Comparison of ENCODE assay signal across 30 cellular contexts in genomic region chr3:32062950-32063582, GRCh38.
"Had no signal": no experiment of that assay in that cellular context is flagged by ENCODE, and none has a peak within 500 bp of the region (broad histone marks: within the 10 kb centered on the region; RNA-seq: fewer than 3 reads in every experiment).

No MANE protein-coding gene starts in this region.

- H3K4me1 ChIP-seq: left lung, pancreas, prostate gland, spleen, suprapubic skin, tibial artery, upper lobe of right lung had no signal

- H3K4me3 ChIP-seq: left lung, lung, pancreas, prostate gland, skin epidermis, spleen, suprapubic skin, thoracic aorta, tibial artery, upper lobe of right lung had no signal

- FAIRE-seq: keratinocyte, pancreas, urothelium cell line had no signal

- H3K36me3 ChIP-seq: left lung, pancreas, prostate gland, spleen, suprapubic skin, thoracic aorta, tibial artery, upper lobe of right lung had no signal

- H3K27ac Mint-ChIP-seq: mesothelial cell of epicardium; natural killer cell treated with Interleukin-12 subunit alpha and Interleukin-12 subunit beta and Interleukin-15 and Interleukin-18, amount 100 ng/mL, for 72 hours; stimulated activated effector memory CD8-positive, alpha-beta T cell treated with anti-CD3 and anti-CD28 coated beads, Interleukin-12 subunit alpha, Interleukin-12 subunit beta, amount 100 ng/mL, for 72 hours; stimulated activated naive CD8-positive, alpha-beta T cell treated with anti-CD3 and anti-CD28 coated beads, Interleukin-15, Interleukin-2, amounts not matched to agents 100 ng/mL and 50 ng/mL, for 24 hours had no signal

- H3K27ac ChIP-seq: left lung, pancreas, prostate gland, skin epidermis, spleen, suprapubic skin, thoracic aorta, tibial artery, upper lobe of right lung had no signal

- H3K27me3 ChIP-seq: left lung, pancreas, spleen, suprapubic skin, tibial artery, upper lobe of right lung had no signal

- H3K9me3 Mint-ChIP-seq: natural killer cell treated with Interleukin-12 subunit alpha and Interleukin-12 subunit beta and Interleukin-15 and Interleukin-18, amount 100 ng/mL, for 72 hours; stimulated activated effector memory CD8-positive, alpha-beta T cell treated with anti-CD3 and anti-CD28 coated beads, Interleukin-12 subunit alpha, Interleukin-12 subunit beta, amount 100 ng/mL, for 72 hours; stimulated activated naive CD8-positive, alpha-beta T cell treated with anti-CD3 and anti-CD28 coated beads, Interleukin-15, Interleukin-2, amounts not matched to agents 100 ng/mL and 50 ng/mL, for 24 hours had no signal

- H3K36me3 Mint-ChIP-seq: mesothelial cell of epicardium; natural killer cell treated with Interleukin-12 subunit alpha and Interleukin-12 subunit beta and Interleukin-15 and Interleukin-18, amount 100 ng/mL, for 72 hours; stimulated activated effector memory CD8-positive, alpha-beta T cell treated with anti-CD3 and anti-CD28 coated beads, Interleukin-12 subunit alpha, Interleukin-12 subunit beta, amount 100 ng/mL, for 72 hours had no signal

- ATAC-seq: left cardiac atrium; left lung; naive thymus-derived CD4-positive, alpha-beta T cell; natural killer cell treated with Interleukin-12 subunit alpha and Interleukin-12 subunit beta and Interleukin-15 and Interleukin-18, amount 100 ng/mL, for 72 hours; pancreas; right cardiac atrium; sciatic nerve; stimulated activated effector memory CD8-positive, alpha-beta T cell treated with anti-CD3 and anti-CD28 coated beads, Interleukin-12 subunit alpha, Interleukin-12 subunit beta, amount 100 ng/mL, for 72 hours; upper lobe of right lung had no signal

- H3K9me3 ChIP-seq: left lung, pancreas, prostate gland, spleen, suprapubic skin, thoracic aorta, tibial artery, upper lobe of right lung had no signal

- H3K27me3 Mint-ChIP-seq: stimulated activated naive CD8-positive, alpha-beta T cell treated with anti-CD3 and anti-CD28 coated beads, Interleukin-15, Interleukin-2, amounts not matched to agents 100 ng/mL and 50 ng/mL, for 24 hours had no signal

- DNase-seq: hippocampal formation; kidney glomerular epithelial cell; left cardiac atrium; left lung; mesendoderm; naive thymus-derived CD4-positive, alpha-beta T cell; nucleus accumbens; pancreas; posterior cingulate gyrus; retina; right cardiac atrium; spleen; stimulated activated CD4-positive, alpha-beta T cell treated with anti-CD3 and anti-CD28 coated beads, Interleukin-4, amount 100 ng/mL, for 24 hours; stimulated activated naive CD4-positive, alpha-beta T cell; tibial artery; trophoblast cell; upper lobe of right lung had no signal

- H3K4me1 Mint-ChIP-seq: naive thymus-derived CD4-positive, alpha-beta T cell; neural crest cell; stimulated activated effector memory CD8-positive, alpha-beta T cell treated with anti-CD3 and anti-CD28 coated beads, Interleukin-12 subunit alpha, Interleukin-12 subunit beta, amount 100 ng/mL, for 72 hours had no signal

- H3K4me3 Mint-ChIP-seq: mesothelial cell of epicardium; naive thymus-derived CD4-positive, alpha-beta T cell; natural killer cell treated with Interleukin-12 subunit alpha and Interleukin-12 subunit beta and Interleukin-15 and Interleukin-18, amount 100 ng/mL, for 72 hours; neural crest cell; stimulated activated effector memory CD8-positive, alpha-beta T cell treated with anti-CD3 and anti-CD28 coated beads, Interleukin-12 subunit alpha, Interleukin-12 subunit beta, amount 100 ng/mL, for 72 hours; stimulated activated naive CD8-positive, alpha-beta T cell treated with anti-CD3 and anti-CD28 coated beads, Interleukin-15, Interleukin-2, amounts not matched to agents 100 ng/mL and 50 ng/mL, for 24 hours had no signal
